Comparison of ENCODE assay signal across 28 cellular contexts in the genomic region with DNA sequence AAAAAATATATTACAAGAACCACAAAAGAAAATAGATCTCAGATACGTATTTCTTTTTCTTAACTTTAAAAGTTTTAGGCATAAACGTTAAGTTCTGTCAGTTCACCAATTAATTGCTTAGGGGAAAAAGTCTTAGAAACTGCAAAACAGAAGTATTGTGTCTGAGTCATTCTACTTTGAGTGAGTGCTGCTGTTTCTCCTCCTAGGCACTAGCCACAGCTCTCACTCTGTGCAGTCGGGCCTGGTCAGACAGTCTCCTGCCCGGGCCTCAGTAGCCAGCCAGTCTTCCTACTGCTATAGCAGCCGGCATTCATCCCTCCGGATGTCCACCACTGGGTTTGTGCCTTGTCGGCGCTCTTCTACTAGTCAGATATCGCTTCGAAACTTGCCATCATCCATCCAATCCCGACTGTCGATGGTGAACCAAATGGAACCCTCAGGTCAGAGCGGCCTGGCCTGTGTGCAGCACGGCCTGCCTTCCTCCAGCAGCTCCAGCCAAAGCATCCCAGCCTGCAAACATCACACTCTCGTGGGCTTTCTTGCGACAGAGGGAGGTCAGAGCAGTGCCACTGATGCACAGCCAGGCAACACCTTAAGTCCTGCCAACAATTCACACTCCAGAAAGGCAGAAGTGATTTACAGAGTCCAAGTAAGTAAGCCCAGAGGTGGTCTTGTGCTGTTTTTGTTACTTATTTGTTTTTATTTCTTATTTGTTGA.
DNase-seq lines count a peak whose midpoint lies in the region; ATAC-seq and TF ChIP-seq lines count a peak whose summit lies in the region.
"Had no signal": no experiment of that assay in that cellular context is flagged by ENCODE, and none has a peak within 500 bp of the region (broad histone marks: within the 10 kb centered on the region; RNA-seq: fewer than 3 reads in every experiment).

No MANE protein-coding gene starts in this region.

- CTCF ChIA-PET in WTC11 (lab: Charles Lee) = no interaction called here

- no peak overlapping the region for H3K4me3 Mint-ChIP-seq in T-helper 1 cell treated with Interleukin-12 subunit alpha and Interleukin-12 subunit beta and Interleukin-4 antibody, amounts not matched to agents 30 μg/mL and 1 μg/mL, for 36 hours
- no peak overlapping the region for H3K4me3 Mint-ChIP-seq in WTC11
- H3K4me3 Mint-ChIP-seq in nephron progenitor cell = no peak overlapping the region
- H3K4me3 Mint-ChIP-seq: CD8-positive, alpha-beta memory T cell; IgD-negative memory B cell; neural crest cell had no signal

- POLR2A ChIA-PET in WTC11 (lab: Charles Lee) = no interaction called here

- ATAC-seq in WTC11 = no peak
- ATAC-seq in Right ventricle myocardium superior (ENCODE audit: poor library complexity) = no peak
- no peak for ATAC-seq in GM18867 (IDR thresholded peaks at IDR 0.05; ENCODE audit: unreplicated experiment)
- no peak for ATAC-seq in HG03280 (IDR thresholded peaks at IDR 0.05; ENCODE audit: unreplicated experiment)
- ATAC-seq: activated CD4-positive, CD25-positive, alpha-beta regulatory T cell treated with anti-CD3 and anti-CD28 coated beads, Interleukin-2, amount 50 U/mL, for 24 hours; sciatic nerve had no signal

- no peaks in the 10 kb centered on the region for H3K27me3 Mint-ChIP-seq in T-helper 1 cell treated with Interleukin-12 subunit alpha and Interleukin-12 subunit beta and Interleukin-4 antibody, amounts not matched to agents 30 μg/mL and 1 μg/mL, for 36 hours (ENCODE audit: low read depth)
- H3K27me3 Mint-ChIP-seq in WTC11 (ENCODE audit: low read depth) = no peaks in the 10 kb centered on the region
- no peaks in the 10 kb centered on the region for H3K27me3 Mint-ChIP-seq in nephron progenitor cell (ENCODE audit: low read depth, poor library complexity)
- H3K27me3 Mint-ChIP-seq: CD8-positive, alpha-beta memory T cell; IgD-negative memory B cell had no signal

- TF ChIP-seq CTCF in WTC11 (IDR thresholded peaks at IDR 0.05) (no peak), nephron progenitor cell (IDR thresholded peaks at IDR 0.05) (no peak)

- peak overlapping the region; percentile 9 for H3K27ac Mint-ChIP-seq in T-helper 1 cell treated with Interleukin-12 subunit alpha and Interleukin-12 subunit beta and Interleukin-4 antibody, amounts not matched to agents 30 μg/mL and 1 μg/mL, for 36 hours
- peak overlapping the region; percentile 91 for H3K27ac Mint-ChIP-seq in WTC11
- H3K27ac Mint-ChIP-seq in nephron progenitor cell = peak overlapping the region; percentile 75
- H3K27ac Mint-ChIP-seq: IgD-negative memory B cell had no signal

- intact Hi-C loops in Right ventricle myocardium superior (cut with DNase I) = no loop called here

- DNase-seq in T-helper 1 cell = no peak
- peak; percentile 31 for DNase-seq in Ammon's horn (ENCODE audit: low spot score)
- no peak for DNase-seq in WTC11 (ENCODE audit: low spot score)
- no peak for DNase-seq in nephron progenitor cell
- DNase-seq in Right ventricle myocardium superior = no peak
- DNase-seq: 8988T; activated naive CD4-positive, alpha-beta T cell treated with anti-CD3 and anti-CD28 coated beads, Interleukin-2, amount 50 U/mL, for 16 hours; CD8-positive, alpha-beta memory T cell; central memory CD4-positive, alpha-beta T cell; dermis blood vessel endothelial cell; DMS153; esophagus squamous epithelium; foreskin melanocyte; NCI-H1105 treated with DMSO at 0.1 percent for 48 hours; NCI-H2029 treated with DMSO at 0.1 percent for 48 hours; NCI-H526 treated with DMSO at 0.1 percent for 48 hours; Peyer's patch; stimulated activated CD4-positive, alpha-beta T cell treated with anti-CD3 and anti-CD28 coated beads, Interleukin-4, amount 100 ng/mL, for 24 hours; stimulated activated naive CD4-positive, alpha-beta T cell treated with Interleukin-2 at 50 U/mL for 16 hours; testis; uterus had no signal

- H3K4me1 Mint-ChIP-seq in T-helper 1 cell treated with Interleukin-12 subunit alpha and Interleukin-12 subunit beta and Interleukin-4 antibody, amounts not matched to agents 30 μg/mL and 1 μg/mL, for 36 hours (ENCODE audit: low read depth) = peaks cover 7% of the 10 kb centered on the region
- H3K4me1 Mint-ChIP-seq in WTC11 (no peaks in the 10 kb centered on the region), nephron progenitor cell (no peaks in the 10 kb centered on the region)
- H3K4me1 Mint-ChIP-seq: IgD-negative memory B cell, neural crest cell had no signal

- no peaks in the 10 kb centered on the region for H3K9me3 Mint-ChIP-seq in T-helper 1 cell treated with Interleukin-12 subunit alpha and Interleukin-12 subunit beta and Interleukin-4 antibody, amounts not matched to agents 30 μg/mL and 1 μg/mL, for 36 hours
- H3K9me3 Mint-ChIP-seq in WTC11 = no peaks in the 10 kb centered on the region
- no peaks in the 10 kb centered on the region for H3K9me3 Mint-ChIP-seq in nephron progenitor cell
- H3K9me3 Mint-ChIP-seq: CD8-positive, alpha-beta memory T cell; IgD-negative memory B cell; neural crest cell had no signal

- peaks cover 50% of the 10 kb centered on the region for H3K36me3 Mint-ChIP-seq in T-helper 1 cell treated with Interleukin-12 subunit alpha and Interleukin-12 subunit beta and Interleukin-4 antibody, amounts not matched to agents 30 μg/mL and 1 μg/mL, for 36 hours (ENCODE audit: low read depth)
- peaks cover 44% of the 10 kb centered on the region for H3K36me3 Mint-ChIP-seq in WTC11
- H3K36me3 Mint-ChIP-seq in nephron progenitor cell (ENCODE audit: low read depth) = peaks cover 54% of the 10 kb centered on the region

TF ChIP-seq in WTC11, 78 proteins besides CTCF, POLR2A, EP300 and RAD21 (continues in another document):
- TF ChIP-seq RORB (CRISPR knock-in tag; IDR thresholded peaks at IDR 0.05) (no peak), ETV6 (CRISPR knock-in tag; IDR thresholded peaks at IDR 0.05) (no peak), PRRX2 (CRISPR knock-in tag; IDR thresholded peaks at IDR 0.05) (no peak), FOXJ3 (CRISPR knock-in tag; IDR thresholded peaks at IDR 0.05; ENCODE audit: borderline replicate concordance) (no peak), TP53 (CRISPR knock-in tag; IDR thresholded peaks at IDR 0.05) (no peak), ZNF138 (CRISPR knock-in tag; conservative IDR thresholded peaks at IDR 0.05) (no peak)
- TF ChIP-seq, protein P1, sequence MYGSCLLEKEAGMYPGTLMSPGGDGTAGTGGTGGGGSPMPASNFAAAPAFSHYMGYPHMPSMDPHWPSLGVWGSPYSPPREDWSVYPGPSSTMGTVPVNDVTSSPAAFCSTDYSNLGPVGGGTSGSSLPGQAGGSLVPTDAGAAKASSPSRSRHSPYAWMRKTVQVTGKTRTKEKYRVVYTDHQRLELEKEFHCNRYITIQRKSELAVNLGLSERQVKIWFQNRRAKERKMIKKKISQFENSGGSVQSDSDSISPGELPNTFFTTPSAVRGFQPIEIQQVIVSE (CRISPR knock-in tag; IDR thresholded peaks at IDR 0.05; ENCODE audit: borderline replicate concordance) = no peak
- TF ChIP-seq, protein P2, sequence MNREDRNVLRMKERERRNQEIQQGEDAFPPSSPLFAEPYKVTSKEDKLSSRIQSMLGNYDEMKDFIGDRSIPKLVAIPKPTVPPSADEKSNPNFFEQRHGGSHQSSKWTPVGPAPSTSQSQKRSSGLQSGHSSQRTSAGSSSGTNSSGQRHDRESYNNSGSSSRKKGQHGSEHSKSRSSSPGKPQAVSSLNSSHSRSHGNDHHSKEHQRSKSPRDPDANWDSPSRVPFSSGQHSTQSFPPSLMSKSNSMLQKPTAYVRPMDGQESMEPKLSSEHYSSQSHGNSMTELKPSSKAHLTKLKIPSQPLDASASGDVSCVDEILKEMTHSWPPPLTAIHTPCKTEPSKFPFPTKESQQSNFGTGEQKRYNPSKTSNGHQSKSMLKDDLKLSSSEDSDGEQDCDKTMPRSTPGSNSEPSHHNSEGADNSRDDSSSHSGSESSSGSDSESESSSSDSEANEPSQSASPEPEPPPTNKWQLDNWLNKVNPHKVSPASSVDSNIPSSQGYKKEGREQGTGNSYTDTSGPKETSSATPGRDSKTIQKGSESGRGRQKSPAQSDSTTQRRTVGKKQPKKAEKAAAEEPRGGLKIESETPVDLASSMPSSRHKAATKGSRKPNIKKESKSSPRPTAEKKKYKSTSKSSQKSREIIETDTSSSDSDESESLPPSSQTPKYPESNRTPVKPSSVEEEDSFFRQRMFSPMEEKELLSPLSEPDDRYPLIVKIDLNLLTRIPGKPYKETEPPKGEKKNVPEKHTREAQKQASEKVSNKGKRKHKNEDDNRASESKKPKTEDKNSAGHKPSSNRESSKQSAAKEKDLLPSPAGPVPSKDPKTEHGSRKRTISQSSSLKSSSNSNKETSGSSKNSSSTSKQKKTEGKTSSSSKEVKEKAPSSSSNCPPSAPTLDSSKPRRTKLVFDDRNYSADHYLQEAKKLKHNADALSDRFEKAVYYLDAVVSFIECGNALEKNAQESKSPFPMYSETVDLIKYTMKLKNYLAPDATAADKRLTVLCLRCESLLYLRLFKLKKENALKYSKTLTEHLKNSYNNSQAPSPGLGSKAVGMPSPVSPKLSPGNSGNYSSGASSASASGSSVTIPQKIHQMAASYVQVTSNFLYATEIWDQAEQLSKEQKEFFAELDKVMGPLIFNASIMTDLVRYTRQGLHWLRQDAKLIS (CRISPR knock-in tag; IDR thresholded peaks at IDR 0.05; ENCODE audit: borderline replicate concordance) = no peak
- TF ChIP-seq, protein P3, sequence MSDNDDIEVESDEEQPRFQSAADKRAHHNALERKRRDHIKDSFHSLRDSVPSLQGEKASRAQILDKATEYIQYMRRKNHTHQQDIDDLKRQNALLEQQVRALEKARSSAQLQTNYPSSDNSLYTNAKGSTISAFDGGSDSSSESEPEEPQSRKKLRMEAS (CRISPR knock-in tag; IDR thresholded peaks at IDR 0.05) = no peak
- TF ChIP-seq, protein P4, sequence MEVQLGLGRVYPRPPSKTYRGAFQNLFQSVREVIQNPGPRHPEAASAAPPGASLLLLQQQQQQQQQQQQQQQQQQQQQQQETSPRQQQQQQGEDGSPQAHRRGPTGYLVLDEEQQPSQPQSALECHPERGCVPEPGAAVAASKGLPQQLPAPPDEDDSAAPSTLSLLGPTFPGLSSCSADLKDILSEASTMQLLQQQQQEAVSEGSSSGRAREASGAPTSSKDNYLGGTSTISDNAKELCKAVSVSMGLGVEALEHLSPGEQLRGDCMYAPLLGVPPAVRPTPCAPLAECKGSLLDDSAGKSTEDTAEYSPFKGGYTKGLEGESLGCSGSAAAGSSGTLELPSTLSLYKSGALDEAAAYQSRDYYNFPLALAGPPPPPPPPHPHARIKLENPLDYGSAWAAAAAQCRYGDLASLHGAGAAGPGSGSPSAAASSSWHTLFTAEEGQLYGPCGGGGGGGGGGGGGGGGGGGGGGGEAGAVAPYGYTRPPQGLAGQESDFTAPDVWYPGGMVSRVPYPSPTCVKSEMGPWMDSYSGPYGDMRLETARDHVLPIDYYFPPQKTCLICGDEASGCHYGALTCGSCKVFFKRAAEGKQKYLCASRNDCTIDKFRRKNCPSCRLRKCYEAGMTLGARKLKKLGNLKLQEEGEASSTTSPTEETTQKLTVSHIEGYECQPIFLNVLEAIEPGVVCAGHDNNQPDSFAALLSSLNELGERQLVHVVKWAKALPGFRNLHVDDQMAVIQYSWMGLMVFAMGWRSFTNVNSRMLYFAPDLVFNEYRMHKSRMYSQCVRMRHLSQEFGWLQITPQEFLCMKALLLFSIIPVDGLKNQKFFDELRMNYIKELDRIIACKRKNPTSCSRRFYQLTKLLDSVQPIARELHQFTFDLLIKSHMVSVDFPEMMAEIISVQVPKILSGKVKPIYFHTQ (CRISPR knock-in tag; IDR thresholded peaks at IDR 0.05) = no peak

Comparison
In these comparisons a context has a peak if more than half of its experiments do, and no peak if none do; other contexts are left out.
1. H3K27ac Mint-ChIP-seq: peak in every context shown above with its lines; median percentile 91 in WTC11; 75 in nephron progenitor cell; 9 in T-helper 1 cell treated with Interleukin-12 subunit alpha and Interleukin-12 subunit beta and Interleukin-4 antibody, amounts not matched to agents 30 μg/mL and 1 μg/mL, for 36 hours.